Comparison of ENCODE assay signal across 20 cellular contexts in the genomic region with DNA sequence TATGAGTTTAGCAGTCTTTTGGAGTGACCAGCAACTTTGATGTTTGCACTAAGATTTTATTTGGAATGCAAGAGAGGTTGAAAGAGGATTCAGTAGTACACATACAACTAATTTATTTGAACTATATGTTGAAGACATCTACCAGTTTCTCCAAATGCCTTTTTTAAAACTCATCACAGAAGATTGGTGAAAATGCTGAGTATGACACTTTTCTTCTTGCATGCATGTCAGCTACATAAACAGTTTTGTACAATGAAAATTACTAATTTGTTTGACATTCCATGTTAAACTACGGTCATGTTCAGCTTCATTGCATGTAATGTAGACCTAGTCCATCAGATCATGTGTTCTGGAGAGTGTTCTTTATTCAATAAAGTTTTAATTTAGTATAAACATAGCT. TPM values are rescaled to one million over a fixed set of nuclear protein-coding genes. Genes with fewer than 3 reads are reported as not detected.
"Had no signal": no experiment of that assay in that cellular context is flagged by ENCODE, and none has a peak within 500 bp of the region (broad histone marks: within the 10 kb centered on the region; RNA-seq: fewer than 3 reads in every experiment).

No MANE protein-coding gene starts in this region.

- FAIRE-seq: endometrium, kidney, urothelium cell line had no signal

- H3K27me3 ChIP-seq: esophagus muscularis mucosa, gastrocnemius medialis, stomach had no signal

- H3K4me3 ChIP-seq: esophagus muscularis mucosa, gastrocnemius medialis, psoas muscle, stomach had no signal

- H3K4me1 Mint-ChIP-seq: immature natural killer cell had no signal

- H3K4me3 Mint-ChIP-seq: immature natural killer cell; naive thymus-derived CD4-positive, alpha-beta T cell; nephron progenitor cell; type B pancreatic cell had no signal

- H3K4me1 ChIP-seq: gastrocnemius medialis, psoas muscle, stomach had no signal

- H3K36me3 ChIP-seq: gastrocnemius medialis had no signal

- H3K9me3 Mint-ChIP-seq: immature natural killer cell; naive thymus-derived CD4-positive, alpha-beta T cell had no signal

- H3K36me3 Mint-ChIP-seq: naive thymus-derived CD4-positive, alpha-beta T cell had no signal

- H3K27ac ChIP-seq: epithelial cell of prostate, esophagus muscularis mucosa, gastrocnemius medialis, psoas muscle, stomach had no signal

- ATAC-seq: gastrocnemius medialis; left cardiac atrium; naive thymus-derived CD4-positive, alpha-beta T cell; psoas muscle; sciatic nerve had no signal

- H3K27me3 Mint-ChIP-seq: type B pancreatic cell had no signal

- DNase-seq: effector memory CD4-positive, alpha-beta T cell; gastrocnemius medialis; immature natural killer cell; kidney; left cardiac atrium; mesendoderm; naive thymus-derived CD4-positive, alpha-beta T cell; nephron progenitor cell; psoas muscle; retina; stimulated activated CD4-positive, alpha-beta T cell treated with anti-CD3 and anti-CD28 coated beads, Interleukin-2, amount 100 ng/mL, for 24 hours; stimulated activated naive CD4-positive, alpha-beta T cell; stomach; substantia nigra had no signal

- H3K9me3 ChIP-seq: esophagus muscularis mucosa, gastrocnemius medialis, psoas muscle, stomach had no signal

- H3K27ac Mint-ChIP-seq: immature natural killer cell; naive thymus-derived CD4-positive, alpha-beta T cell; type B pancreatic cell had no signal

RNA-seq across cellular contexts. Expression of gene GJA1, which starts 13.9 kb away (rescaled TPM):
- total RNA-seq: naive thymus-derived CD4-positive, alpha-beta T cell had no signal
- polyA plus RNA-seq: immature natural killer cell had no signal
